In the genomic region with DNA sequence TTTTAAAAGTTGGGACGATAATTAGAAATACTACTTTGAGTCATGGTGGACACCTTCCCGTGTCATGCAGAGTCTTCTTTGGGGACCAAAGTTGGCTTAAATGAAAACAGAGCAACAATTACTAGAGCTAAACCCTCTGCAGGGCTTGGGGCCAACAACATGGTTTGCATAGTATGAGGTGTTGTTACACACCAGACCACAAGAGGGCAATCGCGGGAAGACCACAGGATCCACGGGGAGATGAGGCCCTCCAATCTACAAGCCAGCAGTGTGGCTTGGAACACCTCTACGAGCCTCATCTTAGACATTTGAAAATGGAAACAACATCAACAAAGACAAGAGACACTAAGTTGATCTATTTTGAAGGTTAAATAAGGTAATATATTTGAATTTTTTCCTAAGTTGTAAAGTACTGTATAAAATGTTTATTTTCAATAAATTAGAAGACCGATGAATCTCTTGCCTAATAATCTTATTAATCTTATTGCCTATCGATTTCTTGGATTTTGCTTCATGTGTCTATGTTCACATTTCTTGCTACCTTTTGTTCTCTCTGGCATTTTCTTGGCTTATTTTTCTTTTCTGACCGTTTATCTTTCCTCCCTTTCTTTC, we compare ENCODE assay signal across 1 cellular context.
TF ChIP-seq lines count a peak whose summit lies in the region.

No MANE protein-coding gene starts in this region.

TF ChIP-seq in GM23338, 12 proteins besides CTCF, POLR2A, EP300 and RAD21 (continued from another document):
- TF ChIP-seq, protein P1, sequence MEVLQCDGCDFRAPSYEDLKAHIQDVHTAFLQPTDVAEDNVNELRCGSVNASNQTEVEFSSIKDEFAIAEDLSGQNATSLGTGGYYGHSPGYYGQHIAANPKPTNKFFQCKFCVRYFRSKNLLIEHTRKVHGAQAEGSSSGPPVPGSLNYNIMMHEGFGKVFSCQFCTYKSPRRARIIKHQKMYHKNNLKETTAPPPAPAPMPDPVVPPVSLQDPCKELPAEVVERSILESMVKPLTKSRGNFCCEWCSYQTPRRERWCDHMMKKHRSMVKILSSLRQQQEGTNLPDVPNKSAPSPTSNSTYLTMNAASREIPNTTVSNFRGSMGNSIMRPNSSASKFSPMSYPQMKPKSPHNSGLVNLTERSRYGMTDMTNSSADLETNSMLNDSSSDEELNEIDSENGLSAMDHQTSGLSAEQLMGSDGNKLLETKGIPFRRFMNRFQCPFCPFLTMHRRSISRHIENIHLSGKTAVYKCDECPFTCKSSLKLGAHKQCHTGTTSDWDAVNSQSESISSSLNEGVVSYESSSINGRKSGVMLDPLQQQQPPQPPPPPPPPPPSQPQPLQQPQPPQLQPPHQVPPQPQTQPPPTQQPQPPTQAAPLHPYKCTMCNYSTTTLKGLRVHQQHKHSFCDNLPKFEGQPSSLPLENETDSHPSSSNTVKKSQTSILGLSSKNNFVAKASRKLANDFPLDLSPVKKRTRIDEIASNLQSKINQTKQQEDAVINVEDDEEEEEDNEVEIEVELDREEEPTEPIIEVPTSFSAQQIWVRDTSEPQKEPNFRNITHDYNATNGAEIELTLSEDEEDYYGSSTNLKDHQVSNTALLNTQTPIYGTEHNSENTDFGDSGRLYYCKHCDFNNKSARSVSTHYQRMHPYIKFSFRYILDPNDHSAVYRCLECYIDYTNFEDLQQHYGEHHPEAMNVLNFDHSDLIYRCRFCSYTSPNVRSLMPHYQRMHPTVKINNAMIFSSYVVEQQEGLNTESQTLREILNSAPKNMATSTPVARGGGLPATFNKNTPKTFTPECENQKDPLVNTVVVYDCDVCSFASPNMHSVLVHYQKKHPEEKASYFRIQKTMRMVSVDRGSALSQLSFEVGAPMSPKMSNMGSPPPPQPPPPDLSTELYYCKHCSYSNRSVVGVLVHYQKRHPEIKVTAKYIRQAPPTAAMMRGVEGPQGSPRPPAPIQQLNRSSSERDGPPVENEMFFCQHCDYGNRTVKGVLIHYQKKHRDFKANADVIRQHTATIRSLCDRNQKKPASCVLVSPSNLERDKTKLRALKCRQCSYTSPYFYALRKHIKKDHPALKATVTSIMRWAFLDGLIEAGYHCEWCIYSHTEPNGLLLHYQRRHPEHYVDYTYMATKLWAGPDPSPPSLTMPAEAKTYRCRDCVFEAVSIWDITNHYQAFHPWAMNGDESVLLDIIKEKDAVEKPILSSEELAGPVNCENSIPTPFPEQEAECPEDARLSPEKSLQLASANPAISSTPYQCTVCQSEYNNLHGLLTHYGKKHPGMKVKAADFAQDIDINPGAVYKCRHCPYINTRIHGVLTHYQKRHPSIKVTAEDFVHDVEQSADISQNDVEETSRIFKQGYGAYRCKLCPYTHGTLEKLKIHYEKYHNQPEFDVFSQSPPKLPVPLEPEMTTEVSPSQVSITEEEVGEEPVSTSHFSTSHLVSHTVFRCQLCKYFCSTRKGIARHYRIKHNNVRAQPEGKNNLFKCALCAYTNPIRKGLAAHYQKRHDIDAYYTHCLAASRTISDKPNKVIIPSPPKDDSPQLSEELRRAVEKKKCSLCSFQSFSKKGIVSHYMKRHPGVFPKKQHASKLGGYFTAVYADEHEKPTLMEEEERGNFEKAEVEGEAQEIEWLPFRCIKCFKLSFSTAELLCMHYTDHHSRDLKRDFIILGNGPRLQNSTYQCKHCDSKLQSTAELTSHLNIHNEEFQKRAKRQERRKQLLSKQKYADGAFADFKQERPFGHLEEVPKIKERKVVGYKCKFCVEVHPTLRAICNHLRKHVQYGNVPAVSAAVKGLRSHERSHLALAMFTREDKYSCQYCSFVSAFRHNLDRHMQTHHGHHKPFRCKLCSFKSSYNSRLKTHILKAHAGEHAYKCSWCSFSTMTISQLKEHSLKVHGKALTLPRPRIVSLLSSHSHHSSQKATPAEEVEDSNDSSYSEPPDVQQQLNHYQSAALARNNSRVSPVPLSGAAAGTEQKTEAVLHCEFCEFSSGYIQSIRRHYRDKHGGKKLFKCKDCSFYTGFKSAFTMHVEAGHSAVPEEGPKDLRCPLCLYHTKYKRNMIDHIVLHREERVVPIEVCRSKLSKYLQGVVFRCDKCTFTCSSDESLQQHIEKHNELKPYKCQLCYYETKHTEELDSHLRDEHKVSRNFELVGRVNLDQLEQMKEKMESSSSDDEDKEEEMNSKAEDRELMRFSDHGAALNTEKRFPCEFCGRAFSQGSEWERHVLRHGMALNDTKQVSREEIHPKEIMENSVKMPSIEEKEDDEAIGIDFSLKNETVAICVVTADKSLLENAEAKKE (CRISPR knock-in tag; IDR thresholded peaks at IDR 0.05): no peak
- no peak for TF ChIP-seq JUNB (IDR thresholded peaks at IDR 0.05; ENCODE audit: unreplicated experiment)
TF ChIP-seq in GM23338: peak in this region for 0.
